In genomic region chr15:62569460-62570404, GRCh38 we compare ENCODE assay signal across 1 cellular context.
TF ChIP-seq lines count a peak whose summit lies in the region.

No MANE protein-coding gene starts in this region.

TF ChIP-seq in HepG2, 621 proteins besides CTCF, POLR2A, EP300 and RAD21 (continued from another document and continues in another):
- TF ChIP-seq, protein P1, sequence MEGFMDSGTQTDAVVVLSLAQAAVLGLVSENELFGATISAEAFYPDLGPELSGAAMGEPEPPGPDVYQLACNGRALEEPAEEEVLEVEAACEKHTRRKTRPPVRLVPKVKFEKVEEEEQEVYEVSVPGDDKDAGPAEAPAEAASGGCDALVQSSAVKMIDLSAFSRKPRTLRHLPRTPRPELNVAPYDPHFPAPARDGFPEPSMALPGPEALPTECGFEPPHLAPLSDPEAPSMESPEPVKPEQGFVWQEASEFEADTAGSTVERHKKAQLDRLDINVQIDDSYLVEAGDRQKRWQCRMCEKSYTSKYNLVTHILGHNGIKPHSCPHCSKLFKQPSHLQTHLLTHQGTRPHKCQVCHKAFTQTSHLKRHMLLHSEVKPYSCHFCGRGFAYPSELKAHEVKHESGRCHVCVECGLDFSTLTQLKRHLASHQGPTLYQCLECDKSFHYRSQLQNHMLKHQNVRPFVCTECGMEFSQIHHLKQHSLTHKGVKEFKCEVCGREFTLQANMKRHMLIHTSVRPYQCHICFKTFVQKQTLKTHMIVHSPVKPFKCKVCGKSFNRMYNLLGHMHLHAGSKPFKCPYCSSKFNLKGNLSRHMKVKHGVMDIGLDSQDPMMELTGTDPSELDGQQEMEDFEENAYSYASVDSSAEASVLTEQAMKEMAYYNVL (CRISPR knock-in tag; IDR thresholded peaks at IDR 0.05; ENCODE audit: borderline replicate concordance), result peak; percentile 81; the same call in 1 of the 2 replicates
- TF ChIP-seq ZNF678 (CRISPR knock-in tag; IDR thresholded peaks at IDR 0.05), result peak; percentile 56; the same call in 1 of the 2 replicates
- TF ChIP-seq, protein P2, sequence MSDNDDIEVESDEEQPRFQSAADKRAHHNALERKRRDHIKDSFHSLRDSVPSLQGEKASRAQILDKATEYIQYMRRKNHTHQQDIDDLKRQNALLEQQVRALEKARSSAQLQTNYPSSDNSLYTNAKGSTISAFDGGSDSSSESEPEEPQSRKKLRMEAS (IDR thresholded peaks at IDR 0.05), result peak; percentile 53; the same call in 1 of the 2 replicates
- peak; percentile 68 for TF ChIP-seq ASH2L (IDR thresholded peaks at IDR 0.05; ENCODE audit: insufficient read length, low read depth, low read length)
- peak; percentile 62; the same call in 1 of the 2 replicates for TF ChIP-seq ZNF281 (CRISPR knock-in tag; IDR thresholded peaks at IDR 0.05; ENCODE audit: borderline replicate concordance)
- TF ChIP-seq ARID2 (CRISPR knock-in tag; IDR thresholded peaks at IDR 0.05; ENCODE audit: borderline replicate concordance), result no peak
- TF ChIP-seq YEATS2 (CRISPR knock-in tag; IDR thresholded peaks at IDR 0.05; ENCODE audit: borderline replicate concordance), result no peak; the same call in 1 of the 2 replicates
- TF ChIP-seq ZSCAN21 (CRISPR knock-in tag; IDR thresholded peaks at IDR 0.05; ENCODE audit: borderline replicate concordance), result peak; percentile 49; the same call in 1 of the 2 replicates
- no peak for TF ChIP-seq ZNF30 (CRISPR knock-in tag; IDR thresholded peaks at IDR 0.05)
- TF ChIP-seq ZBED4 (CRISPR knock-in tag; IDR thresholded peaks at IDR 0.05; ENCODE audit: borderline replicate concordance), result 0 out of 2 replicates have a peak, but pooled peaks have one; percentile 51
- TF ChIP-seq CCDC6 (CRISPR knock-in tag; IDR thresholded peaks at IDR 0.05), result peak; percentile 66; the same call in 1 of the 2 replicates
- no peak for TF ChIP-seq HBP1 (CRISPR knock-in tag; IDR thresholded peaks at IDR 0.05; ENCODE audit: low read depth)
- TF ChIP-seq RXRB (CRISPR knock-in tag; IDR thresholded peaks at IDR 0.05; ENCODE audit: borderline replicate concordance), result peak; percentile 99
- TF ChIP-seq, protein P3, sequence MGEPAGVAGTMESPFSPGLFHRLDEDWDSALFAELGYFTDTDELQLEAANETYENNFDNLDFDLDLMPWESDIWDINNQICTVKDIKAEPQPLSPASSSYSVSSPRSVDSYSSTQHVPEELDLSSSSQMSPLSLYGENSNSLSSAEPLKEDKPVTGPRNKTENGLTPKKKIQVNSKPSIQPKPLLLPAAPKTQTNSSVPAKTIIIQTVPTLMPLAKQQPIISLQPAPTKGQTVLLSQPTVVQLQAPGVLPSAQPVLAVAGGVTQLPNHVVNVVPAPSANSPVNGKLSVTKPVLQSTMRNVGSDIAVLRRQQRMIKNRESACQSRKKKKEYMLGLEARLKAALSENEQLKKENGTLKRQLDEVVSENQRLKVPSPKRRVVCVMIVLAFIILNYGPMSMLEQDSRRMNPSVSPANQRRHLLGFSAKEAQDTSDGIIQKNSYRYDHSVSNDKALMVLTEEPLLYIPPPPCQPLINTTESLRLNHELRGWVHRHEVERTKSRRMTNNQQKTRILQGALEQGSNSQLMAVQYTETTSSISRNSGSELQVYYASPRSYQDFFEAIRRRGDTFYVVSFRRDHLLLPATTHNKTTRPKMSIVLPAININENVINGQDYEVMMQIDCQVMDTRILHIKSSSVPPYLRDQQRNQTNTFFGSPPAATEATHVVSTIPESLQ (CRISPR knock-in tag; conservative IDR thresholded peaks at IDR 0.05), result no peak
- TF ChIP-seq ZNF605 (CRISPR knock-in tag; IDR thresholded peaks at IDR 0.05), result peak; percentile 47; the same call in 1 of the 2 replicates
- TF ChIP-seq ZNF773 (CRISPR knock-in tag; IDR thresholded peaks at IDR 0.05; ENCODE audit: borderline replicate concordance), result no peak
- no peak for TF ChIP-seq ZNF740 (CRISPR knock-in tag; IDR thresholded peaks at IDR 0.05)
- TF ChIP-seq ZNF737 (CRISPR knock-in tag; IDR thresholded peaks at IDR 0.05; ENCODE audit: borderline replicate concordance), result no peak
- TF ChIP-seq CREB1 (IDR thresholded peaks at IDR 0.05), result no peak
- peak; percentile 79 for TF ChIP-seq CREB1 (CRISPR knock-in tag; IDR thresholded peaks at IDR 0.05)
- TF ChIP-seq, protein P4, sequence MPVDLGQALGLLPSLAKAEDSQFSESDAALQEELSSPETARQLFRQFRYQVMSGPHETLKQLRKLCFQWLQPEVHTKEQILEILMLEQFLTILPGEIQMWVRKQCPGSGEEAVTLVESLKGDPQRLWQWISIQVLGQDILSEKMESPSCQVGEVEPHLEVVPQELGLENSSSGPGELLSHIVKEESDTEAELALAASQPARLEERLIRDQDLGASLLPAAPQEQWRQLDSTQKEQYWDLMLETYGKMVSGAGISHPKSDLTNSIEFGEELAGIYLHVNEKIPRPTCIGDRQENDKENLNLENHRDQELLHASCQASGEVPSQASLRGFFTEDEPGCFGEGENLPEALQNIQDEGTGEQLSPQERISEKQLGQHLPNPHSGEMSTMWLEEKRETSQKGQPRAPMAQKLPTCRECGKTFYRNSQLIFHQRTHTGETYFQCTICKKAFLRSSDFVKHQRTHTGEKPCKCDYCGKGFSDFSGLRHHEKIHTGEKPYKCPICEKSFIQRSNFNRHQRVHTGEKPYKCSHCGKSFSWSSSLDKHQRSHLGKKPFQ (CRISPR knock-in tag; IDR thresholded peaks at IDR 0.05; ENCODE audit: insufficient replicate concordance), result no peak
- TF ChIP-seq JUN (CRISPR knock-in tag; IDR thresholded peaks at IDR 0.05), result peak; percentile 49; the same call in 1 of the 2 replicates
- TF ChIP-seq WIZ (CRISPR knock-in tag; IDR thresholded peaks at IDR 0.05), result no peak
- peak; percentile 93 for TF ChIP-seq SP5 (CRISPR knock-in tag; IDR thresholded peaks at IDR 0.05; ENCODE audit: borderline replicate concordance, low read depth)
- no peak for TF ChIP-seq ZNF776 (CRISPR knock-in tag; IDR thresholded peaks at IDR 0.05)
- no peak for TF ChIP-seq CENPT (CRISPR knock-in tag; IDR thresholded peaks at IDR 0.05; ENCODE audit: low read depth)
- TF ChIP-seq RFX5 (IDR thresholded peaks at IDR 0.05; ENCODE audit: low read depth, low read length), result no peak
- TF ChIP-seq ZNF280D (CRISPR knock-in tag; IDR thresholded peaks at IDR 0.05), result no peak
- peak; percentile 90 for TF ChIP-seq ZSCAN20 (CRISPR knock-in tag; IDR thresholded peaks at IDR 0.05; ENCODE audit: borderline replicate concordance)
- peak; percentile 59; the same call in 1 of the 2 replicates for TF ChIP-seq ATF1 (CRISPR knock-in tag; IDR thresholded peaks at IDR 0.05)
- TF ChIP-seq GABPA (IDR thresholded peaks at IDR 0.05; ENCODE audit: low read depth, low read length), result no peak
- peak; percentile 53; the same call in 1 of the 2 replicates for TF ChIP-seq GABPA (CRISPR knock-in tag; IDR thresholded peaks at IDR 0.05; ENCODE audit: low read depth)
- TF ChIP-seq ZFP36L2 (CRISPR knock-in tag; IDR thresholded peaks at IDR 0.05), result no peak
- TF ChIP-seq ARID3A (IDR thresholded peaks at IDR 0.05; ENCODE audit: low read depth, low read length), result peak; percentile 58; the same call in 1 of the 2 replicates
- TF ChIP-seq, protein P5, sequence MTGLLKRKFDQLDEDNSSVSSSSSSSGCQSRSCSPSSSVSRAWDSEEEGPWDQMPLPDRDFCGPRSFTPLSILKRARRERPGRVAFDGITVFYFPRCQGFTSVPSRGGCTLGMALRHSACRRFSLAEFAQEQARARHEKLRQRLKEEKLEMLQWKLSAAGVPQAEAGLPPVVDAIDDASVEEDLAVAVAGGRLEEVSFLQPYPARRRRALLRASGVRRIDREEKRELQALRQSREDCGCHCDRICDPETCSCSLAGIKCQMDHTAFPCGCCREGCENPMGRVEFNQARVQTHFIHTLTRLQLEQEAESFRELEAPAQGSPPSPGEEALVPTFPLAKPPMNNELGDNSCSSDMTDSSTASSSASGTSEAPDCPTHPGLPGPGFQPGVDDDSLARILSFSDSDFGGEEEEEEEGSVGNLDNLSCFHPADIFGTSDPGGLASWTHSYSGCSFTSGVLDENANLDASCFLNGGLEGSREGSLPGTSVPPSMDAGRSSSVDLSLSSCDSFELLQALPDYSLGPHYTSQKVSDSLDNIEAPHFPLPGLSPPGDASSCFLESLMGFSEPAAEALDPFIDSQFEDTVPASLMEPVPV (CRISPR knock-in tag; IDR thresholded peaks at IDR 0.05), result 0 out of 2 replicates have a peak, but pooled peaks have one; percentile 63
- no peak for TF ChIP-seq ZNF775 (CRISPR knock-in tag; IDR thresholded peaks at IDR 0.05; ENCODE audit: borderline replicate concordance)
